ENCODE assay signal across 30 cellular contexts in genomic region chr5:166004006-166004405, GRCh38.
"Had no signal": no experiment of that assay in that cellular context is flagged by ENCODE, and none has a peak within 500 bp of the region (broad histone marks: within the 10 kb centered on the region; RNA-seq: fewer than 3 reads in every experiment).

No MANE protein-coding gene starts in this region.

- H3K27me3 ChIP-seq: ascending aorta, breast epithelium had no signal

- H3K9me3 ChIP-seq: ascending aorta, breast epithelium had no signal

- DNase-seq: activated CD4-positive, alpha-beta memory T cell treated with anti-CD3 and anti-CD28 coated beads, Interleukin-2, amount 10 ng/mL, durations not matched to agents 7 days and 5 days; activated CD4-positive, alpha-beta T cell treated with anti-CD3 and anti-CD28 coated beads for 1 hour; activated CD4-positive, alpha-beta T cell treated with anti-CD3 and anti-CD28 coated beads for 36 hours; activated CD4-positive, alpha-beta T cell treated with anti-CD3 and anti-CD28 coated beads for 48 hours; activated CD4-positive, alpha-beta T cell treated with anti-CD3 and anti-CD28 coated beads, Interleukin-2, amount 10 ng/mL, durations not matched to agents 7 days and 5 days; activated CD4-positive, alpha-beta T cell treated with anti-CD3 and anti-CD28 coated beads, Interleukin-2, amount 50 U/mL, for 48 hours; activated CD4-positive, CD25-positive, alpha-beta regulatory T cell; activated CD8-positive, alpha-beta memory T cell treated with anti-CD3 and anti-CD28 coated beads for 24 hours; activated CD8-positive, alpha-beta memory T cell treated with anti-CD3 and anti-CD28 coated beads, Interleukin-2, amount 10 ng/mL, durations not matched to agents 7 days and 5 days; activated CD8-positive, alpha-beta memory T cell treated with anti-CD3 and anti-CD28 coated beads, Interleukin-2, amount 50 U/mL, for 48 hours; activated CD8-positive, alpha-beta T cell treated with anti-CD3 and anti-CD28 coated beads, Interleukin-2, amount 10 ng/mL, durations not matched to agents 7 days and 5 days; activated effector memory CD4-positive, alpha-beta T cell treated with Interleukin-2 at 50 U/mL for 16 hours; activated gamma-delta T cell; activated naive CD4-positive, alpha-beta T cell treated with anti-CD3 and anti-CD28 coated beads, Interleukin-2, amount 10 ng/mL, durations not matched to agents 7 days and 5 days; activated naive CD4-positive, alpha-beta T cell treated with Interleukin-2 at 50 U/mL for 16 hours; activated naive CD8-positive, alpha-beta T cell treated with anti-CD3 and anti-CD28 coated beads, Interleukin-2, amount 10 ng/mL, durations not matched to agents 7 days and 5 days; activated naive CD8-positive, alpha-beta T cell treated with anti-CD3 and anti-CD28 coated beads, Interleukin-2, amount 50 U/mL, for 24 hours; activated T-cell treated with anti-CD3 and anti-CD28 coated beads, Interleukin-2, amount 50 U/mL, for 24 hours; activated T-cell treated with anti-CD3 and anti-CD28 coated beads, Interleukin-2, amount 50 U/mL, for 48 hours; amygdala; anterior cingulate cortex; cerebellar nuclear complex; T-helper 1 cell; T-helper 2 cell; T-helper 9 cell; WERI-Rb-1 had no signal

- H3K36me3 ChIP-seq: ascending aorta, breast epithelium, WERI-Rb-1 had no signal

- H3K4me1 ChIP-seq: ascending aorta, breast epithelium had no signal

- ATAC-seq: activated CD4-positive, alpha-beta T cell treated with anti-CD3 and anti-CD28 coated beads for 36 hours; activated CD4-positive, CD25-positive, alpha-beta regulatory T cell treated with anti-CD3 and anti-CD28 coated beads, Interleukin-2, amount 50 U/mL, for 24 hours; activated CD8-positive, alpha-beta memory T cell treated with anti-CD3 and anti-CD28 coated beads, Interleukin-2, amount 10 ng/mL, durations not matched to agents 7 days and 5 days; activated CD8-positive, alpha-beta T cell treated with anti-CD3 and anti-CD28 coated beads, Interleukin-2, amount 10 ng/mL, durations not matched to agents 7 days and 5 days; activated naive CD8-positive, alpha-beta T cell treated with anti-CD3 and anti-CD28 coated beads, Interleukin-2, amount 50 U/mL, for 24 hours; WTC11 had no signal

- H3K4me3 ChIP-seq: ascending aorta, breast epithelium had no signal

- H3K27ac ChIP-seq: ascending aorta, breast epithelium, WERI-Rb-1 had no signal
